In the genomic region with DNA sequence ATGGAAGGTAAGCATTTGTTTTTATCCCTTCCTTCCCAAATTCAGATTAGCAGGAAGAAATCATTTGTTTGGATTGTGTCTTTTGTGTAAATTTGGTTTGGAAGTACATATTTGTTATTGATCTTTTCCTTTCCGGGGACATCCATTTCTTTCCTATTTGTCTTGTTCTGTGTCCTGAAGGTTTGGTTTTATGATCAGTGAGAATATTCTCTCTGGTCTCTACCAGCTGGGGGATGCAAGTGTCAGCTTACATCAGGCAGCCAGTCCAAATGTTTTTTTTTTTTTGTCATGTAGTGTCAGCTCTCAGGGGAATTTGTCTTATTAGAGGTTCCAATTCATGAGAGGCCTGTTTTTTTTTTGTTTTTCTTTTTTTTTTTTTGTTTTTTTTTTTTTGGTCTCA, we compare ENCODE assay signal across 22 cellular contexts.
"Had no signal": no experiment of that assay in that cellular context is flagged by ENCODE, and none has a peak within 500 bp of the region (broad histone marks: within the 10 kb centered on the region; RNA-seq: fewer than 3 reads in every experiment).

No MANE protein-coding gene starts in this region.

- H3K4me1 Mint-ChIP-seq: activated CD4-positive, alpha-beta memory T cell treated with anti-CD3 and anti-CD28 coated beads, Interleukin-2, amount 10 ng/mL, durations not matched to agents 7 days and 5 days; activated CD4-positive, alpha-beta T cell treated with anti-CD3 and anti-CD28 coated beads for 36 hours; activated naive CD4-positive, alpha-beta T cell treated with anti-CD3 and anti-CD28 coated beads, Interleukin-2, amount 10 ng/mL, durations not matched to agents 7 days and 5 days; activated naive CD8-positive, alpha-beta T cell treated with anti-CD3 and anti-CD28 coated beads for 36 hours had no signal

- H3K4me3 Mint-ChIP-seq: activated CD4-positive, alpha-beta memory T cell treated with anti-CD3 and anti-CD28 coated beads, Interleukin-2, amount 10 ng/mL, durations not matched to agents 7 days and 5 days; activated CD4-positive, alpha-beta T cell treated with anti-CD3 and anti-CD28 coated beads for 36 hours; activated naive CD4-positive, alpha-beta T cell treated with anti-CD3 and anti-CD28 coated beads, Interleukin-2, amount 10 ng/mL, durations not matched to agents 7 days and 5 days; activated naive CD8-positive, alpha-beta T cell treated with anti-CD3 and anti-CD28 coated beads for 36 hours; activated T-cell treated with anti-CD3 and anti-CD28 coated beads, Interleukin-2, amount 50 U/mL, for 72 hours had no signal

- DNase-seq: activated CD4-positive, alpha-beta memory T cell treated with anti-CD3 and anti-CD28 coated beads, Interleukin-2, amount 10 ng/mL, durations not matched to agents 7 days and 5 days; activated CD4-positive, alpha-beta T cell treated with anti-CD3 and anti-CD28 coated beads for 36 hours; activated CD4-positive, alpha-beta T cell treated with anti-CD3 and anti-CD28 coated beads, Interleukin-2, amount 50 U/mL, for 1 hour; activated CD8-positive, alpha-beta memory T cell treated with anti-CD3 and anti-CD28 coated beads, Interleukin-2, amount 50 U/mL, for 4 hours; activated gamma-delta T cell treated with Interleukin-2 at 50 U/mL for 16 hours; activated naive CD4-positive, alpha-beta T cell treated with anti-CD3 and anti-CD28 coated beads, Interleukin-2, amount 10 ng/mL, durations not matched to agents 7 days and 5 days; activated naive CD8-positive, alpha-beta T cell treated with anti-CD3 and anti-CD28 coated beads for 36 hours; activated T-cell treated with anti-CD3 and anti-CD28 coated beads, Interleukin-2, amount 50 U/mL, for 72 hours; brain microvascular endothelial cell; cerebellar nuclear complex; Karpas-422; NCI-H1048; NCI-H1436 treated with DMSO at 0.1 percent for 48 hours; NCI-H187; NCI-H2081; NCI-H510A treated with DMSO at 0.1 percent for 48 hours; SJCRH30; SK-N-SH; T-helper 1 cell; WERI-Rb-1 had no signal

- H3K36me3 Mint-ChIP-seq: activated naive CD4-positive, alpha-beta T cell treated with anti-CD3 and anti-CD28 coated beads, Interleukin-2, amount 10 ng/mL, durations not matched to agents 7 days and 5 days; activated naive CD8-positive, alpha-beta T cell treated with anti-CD3 and anti-CD28 coated beads for 36 hours had no signal

- ATAC-seq: activated CD4-positive, alpha-beta T cell treated with anti-CD3 and anti-CD28 coated beads for 36 hours; activated T-cell treated with anti-CD3 and anti-CD28 coated beads, Interleukin-2, amount 50 U/mL, for 72 hours; K562 had no signal

- H3K27ac Mint-ChIP-seq: activated CD4-positive, alpha-beta memory T cell treated with anti-CD3 and anti-CD28 coated beads, Interleukin-2, amount 10 ng/mL, durations not matched to agents 7 days and 5 days; activated CD4-positive, alpha-beta T cell treated with anti-CD3 and anti-CD28 coated beads for 36 hours; activated naive CD4-positive, alpha-beta T cell treated with anti-CD3 and anti-CD28 coated beads, Interleukin-2, amount 10 ng/mL, durations not matched to agents 7 days and 5 days; activated naive CD8-positive, alpha-beta T cell treated with anti-CD3 and anti-CD28 coated beads for 36 hours; activated T-cell treated with anti-CD3 and anti-CD28 coated beads, Interleukin-2, amount 50 U/mL, for 72 hours; activated T-helper 2 cell treated with anti-CD3 and anti-CD28 coated beads, Interferon-gamma antibody, Interleukin-2, Interleukin-4, amounts not matched to agents 10 μg/mL and 5 μg/mL and 100 μg/mL, durations not matched to agents 14 hours and 24 hours and 36 hours had no signal

- H3K27me3 Mint-ChIP-seq: activated CD4-positive, alpha-beta memory T cell treated with anti-CD3 and anti-CD28 coated beads, Interleukin-2, amount 10 ng/mL, durations not matched to agents 7 days and 5 days; activated CD4-positive, alpha-beta T cell treated with anti-CD3 and anti-CD28 coated beads for 36 hours; activated naive CD4-positive, alpha-beta T cell treated with anti-CD3 and anti-CD28 coated beads, Interleukin-2, amount 10 ng/mL, durations not matched to agents 7 days and 5 days; activated naive CD8-positive, alpha-beta T cell treated with anti-CD3 and anti-CD28 coated beads for 36 hours had no signal
